Comparison of ENCODE assay signal across 2 cellular contexts in the genomic region with DNA sequence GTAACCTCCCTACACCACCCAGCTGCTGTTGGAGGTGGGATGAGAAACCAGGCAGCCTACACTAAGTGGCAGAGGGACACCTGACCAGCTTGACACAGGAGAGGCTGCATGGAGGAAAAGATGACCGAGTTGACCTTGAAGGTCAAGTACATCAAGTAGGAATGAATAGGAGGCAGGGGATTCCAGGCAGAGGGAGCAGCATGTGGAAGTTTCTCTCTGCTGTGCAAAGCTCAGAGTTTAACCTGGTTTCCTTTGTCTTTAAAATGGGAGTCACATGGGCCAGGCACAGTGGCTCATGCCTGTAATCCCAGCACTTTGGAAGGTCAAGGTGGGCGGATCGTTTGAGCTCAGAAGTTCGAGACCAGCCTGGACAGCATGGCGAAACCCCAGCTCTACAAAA.
A peak's percentile ranks its signal among the peaks of the same experiment; 100 is the strongest.
TF ChIP-seq lines count a peak whose summit lies in the region.

No MANE protein-coding gene starts in this region.

TF ChIP-seq in GM23338, 12 proteins besides CTCF, POLR2A, EP300 and RAD21:
- TF ChIP-seq, protein P1, sequence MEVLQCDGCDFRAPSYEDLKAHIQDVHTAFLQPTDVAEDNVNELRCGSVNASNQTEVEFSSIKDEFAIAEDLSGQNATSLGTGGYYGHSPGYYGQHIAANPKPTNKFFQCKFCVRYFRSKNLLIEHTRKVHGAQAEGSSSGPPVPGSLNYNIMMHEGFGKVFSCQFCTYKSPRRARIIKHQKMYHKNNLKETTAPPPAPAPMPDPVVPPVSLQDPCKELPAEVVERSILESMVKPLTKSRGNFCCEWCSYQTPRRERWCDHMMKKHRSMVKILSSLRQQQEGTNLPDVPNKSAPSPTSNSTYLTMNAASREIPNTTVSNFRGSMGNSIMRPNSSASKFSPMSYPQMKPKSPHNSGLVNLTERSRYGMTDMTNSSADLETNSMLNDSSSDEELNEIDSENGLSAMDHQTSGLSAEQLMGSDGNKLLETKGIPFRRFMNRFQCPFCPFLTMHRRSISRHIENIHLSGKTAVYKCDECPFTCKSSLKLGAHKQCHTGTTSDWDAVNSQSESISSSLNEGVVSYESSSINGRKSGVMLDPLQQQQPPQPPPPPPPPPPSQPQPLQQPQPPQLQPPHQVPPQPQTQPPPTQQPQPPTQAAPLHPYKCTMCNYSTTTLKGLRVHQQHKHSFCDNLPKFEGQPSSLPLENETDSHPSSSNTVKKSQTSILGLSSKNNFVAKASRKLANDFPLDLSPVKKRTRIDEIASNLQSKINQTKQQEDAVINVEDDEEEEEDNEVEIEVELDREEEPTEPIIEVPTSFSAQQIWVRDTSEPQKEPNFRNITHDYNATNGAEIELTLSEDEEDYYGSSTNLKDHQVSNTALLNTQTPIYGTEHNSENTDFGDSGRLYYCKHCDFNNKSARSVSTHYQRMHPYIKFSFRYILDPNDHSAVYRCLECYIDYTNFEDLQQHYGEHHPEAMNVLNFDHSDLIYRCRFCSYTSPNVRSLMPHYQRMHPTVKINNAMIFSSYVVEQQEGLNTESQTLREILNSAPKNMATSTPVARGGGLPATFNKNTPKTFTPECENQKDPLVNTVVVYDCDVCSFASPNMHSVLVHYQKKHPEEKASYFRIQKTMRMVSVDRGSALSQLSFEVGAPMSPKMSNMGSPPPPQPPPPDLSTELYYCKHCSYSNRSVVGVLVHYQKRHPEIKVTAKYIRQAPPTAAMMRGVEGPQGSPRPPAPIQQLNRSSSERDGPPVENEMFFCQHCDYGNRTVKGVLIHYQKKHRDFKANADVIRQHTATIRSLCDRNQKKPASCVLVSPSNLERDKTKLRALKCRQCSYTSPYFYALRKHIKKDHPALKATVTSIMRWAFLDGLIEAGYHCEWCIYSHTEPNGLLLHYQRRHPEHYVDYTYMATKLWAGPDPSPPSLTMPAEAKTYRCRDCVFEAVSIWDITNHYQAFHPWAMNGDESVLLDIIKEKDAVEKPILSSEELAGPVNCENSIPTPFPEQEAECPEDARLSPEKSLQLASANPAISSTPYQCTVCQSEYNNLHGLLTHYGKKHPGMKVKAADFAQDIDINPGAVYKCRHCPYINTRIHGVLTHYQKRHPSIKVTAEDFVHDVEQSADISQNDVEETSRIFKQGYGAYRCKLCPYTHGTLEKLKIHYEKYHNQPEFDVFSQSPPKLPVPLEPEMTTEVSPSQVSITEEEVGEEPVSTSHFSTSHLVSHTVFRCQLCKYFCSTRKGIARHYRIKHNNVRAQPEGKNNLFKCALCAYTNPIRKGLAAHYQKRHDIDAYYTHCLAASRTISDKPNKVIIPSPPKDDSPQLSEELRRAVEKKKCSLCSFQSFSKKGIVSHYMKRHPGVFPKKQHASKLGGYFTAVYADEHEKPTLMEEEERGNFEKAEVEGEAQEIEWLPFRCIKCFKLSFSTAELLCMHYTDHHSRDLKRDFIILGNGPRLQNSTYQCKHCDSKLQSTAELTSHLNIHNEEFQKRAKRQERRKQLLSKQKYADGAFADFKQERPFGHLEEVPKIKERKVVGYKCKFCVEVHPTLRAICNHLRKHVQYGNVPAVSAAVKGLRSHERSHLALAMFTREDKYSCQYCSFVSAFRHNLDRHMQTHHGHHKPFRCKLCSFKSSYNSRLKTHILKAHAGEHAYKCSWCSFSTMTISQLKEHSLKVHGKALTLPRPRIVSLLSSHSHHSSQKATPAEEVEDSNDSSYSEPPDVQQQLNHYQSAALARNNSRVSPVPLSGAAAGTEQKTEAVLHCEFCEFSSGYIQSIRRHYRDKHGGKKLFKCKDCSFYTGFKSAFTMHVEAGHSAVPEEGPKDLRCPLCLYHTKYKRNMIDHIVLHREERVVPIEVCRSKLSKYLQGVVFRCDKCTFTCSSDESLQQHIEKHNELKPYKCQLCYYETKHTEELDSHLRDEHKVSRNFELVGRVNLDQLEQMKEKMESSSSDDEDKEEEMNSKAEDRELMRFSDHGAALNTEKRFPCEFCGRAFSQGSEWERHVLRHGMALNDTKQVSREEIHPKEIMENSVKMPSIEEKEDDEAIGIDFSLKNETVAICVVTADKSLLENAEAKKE (CRISPR knock-in tag; IDR thresholded peaks at IDR 0.05), result no peak
- no peak for TF ChIP-seq ETS1 (IDR thresholded peaks at IDR 0.05)
- TF ChIP-seq ZNF114 (CRISPR knock-in tag; IDR thresholded peaks at IDR 0.05), result no peak
- no peak for TF ChIP-seq EZH2phosphoT487 (IDR thresholded peaks at IDR 0.05; ENCODE audit: unreplicated experiment)
- TF ChIP-seq ZNF331 (CRISPR knock-in tag; IDR thresholded peaks at IDR 0.05; ENCODE audit: low read depth), result no peak
TF ChIP-seq in GM23338: peak in this region for 0.

TF ChIP-seq in WTC11, 78 proteins besides CTCF, POLR2A, EP300 and RAD21 (continued from another document):
- TF ChIP-seq MAX (CRISPR knock-in tag; IDR thresholded peaks at IDR 0.05), result no peak
- TF ChIP-seq, protein P2, sequence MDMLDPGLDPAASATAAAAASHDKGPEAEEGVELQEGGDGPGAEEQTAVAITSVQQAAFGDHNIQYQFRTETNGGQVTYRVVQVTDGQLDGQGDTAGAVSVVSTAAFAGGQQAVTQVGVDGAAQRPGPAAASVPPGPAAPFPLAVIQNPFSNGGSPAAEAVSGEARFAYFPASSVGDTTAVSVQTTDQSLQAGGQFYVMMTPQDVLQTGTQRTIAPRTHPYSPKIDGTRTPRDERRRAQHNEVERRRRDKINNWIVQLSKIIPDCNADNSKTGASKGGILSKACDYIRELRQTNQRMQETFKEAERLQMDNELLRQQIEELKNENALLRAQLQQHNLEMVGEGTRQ (CRISPR knock-in tag; IDR thresholded peaks at IDR 0.05), result peak; percentile 68
